ENCODE assay signal across 14 cellular contexts in the genomic region with DNA sequence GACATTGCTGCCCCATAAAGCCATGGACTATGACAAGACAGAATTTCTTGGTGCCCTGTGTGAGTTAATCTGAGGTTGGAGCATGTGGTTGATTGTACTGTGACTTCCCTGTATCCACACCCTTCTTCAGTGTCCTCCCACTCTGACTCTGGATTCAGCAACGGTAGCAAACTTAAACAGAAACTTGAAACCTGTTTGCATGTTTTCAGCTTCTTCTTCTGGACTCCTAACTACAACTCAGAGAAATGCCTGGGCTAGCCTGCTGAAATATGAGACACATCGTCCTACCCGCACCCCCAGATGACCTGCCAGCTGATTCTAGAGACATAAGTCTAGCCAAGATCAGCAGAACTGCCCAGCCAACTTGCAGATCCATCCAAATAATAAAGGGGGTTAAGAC.
A peak's percentile ranks its signal among the peaks of the same experiment; 100 is the strongest.
DNase-seq lines count a peak whose midpoint lies in the region; ATAC-seq, FAIRE-seq and TF ChIP-seq lines count a peak whose summit lies in the region.
"Had no signal": no experiment of that assay in that cellular context is flagged by ENCODE, and none has a peak within 500 bp of the region (broad histone marks: within the 10 kb centered on the region; RNA-seq: fewer than 3 reads in every experiment).

No MANE protein-coding gene starts in this region.

- TF ChIP-seq CTCF in mammary epithelial cell (conservative IDR thresholded peaks at IDR 0.05 in 1 of 2, IDR thresholded peaks at IDR 0.05 in 1 of 2; ENCODE audit: extremely low read depth in 1 of 2, insufficient read depth in 1 of 2, low read depth in 1 of 2, low read length in 2 of 2) (no peak), neural progenitor cell (IDR thresholded peaks at IDR 0.05) (no peak), body of pancreas (IDR thresholded peaks at IDR 0.05) (no peak), pancreas (IDR thresholded peaks at IDR 0.05) (no peak)

- H3K4me1 ChIP-seq in mammary epithelial cell (ENCODE audit: insufficient read depth, low read length) (peaks cover 2% of the 10 kb centered on the region), neural progenitor cell (no peaks in the 10 kb centered on the region), body of pancreas (no peaks in the 10 kb centered on the region), pancreas (no peaks in the 10 kb centered on the region)

- H4K20me1 ChIP-seq in mammary epithelial cell (ENCODE audit: insufficient read depth, low read length) (no peaks in the 10 kb centered on the region), neural progenitor cell (ENCODE audit: low read depth) (no peaks in the 10 kb centered on the region)

- TF ChIP-seq POLR2A in body of pancreas (IDR thresholded peaks at IDR 0.05): no peak

- 37% methylated on average over 3 of the region's 3 CpGs for WGBS in mammary epithelial cell (ENCODE audit: low coverage, missing lambda C conversion rate)
- WGBS in body of pancreas, 2 donors: 24 to 28% methylated on average over 3 of the region's 3 CpGs
- 18 to 23% methylated on average over 3 of the region's 3 CpGs for WGBS in pancreas, 2 donors

- no peak overlapping the region for H3K4me3 ChIP-seq in mammary epithelial cell (replicated peaks in 1 of 3; ENCODE audit: insufficient read depth in 1 of 3, low read depth in 2 of 3, low read length in 3 of 3)
- H3K4me3 ChIP-seq in neural progenitor cell: no peak overlapping the region
- no peak overlapping the region for H3K4me3 ChIP-seq in body of pancreas
- H3K4me3 ChIP-seq in pancreas: no peak overlapping the region

- CTCF ChIA-PET in mammary epithelial cell (lab: Charles Lee; ENCODE audit: low non-redundant PET): no interaction called here

- H3K27me3 Mint-ChIP-seq in neural progenitor cell (ENCODE audit: insufficient read depth, low read depth): no peaks in the 10 kb centered on the region

- peak overlapping the region; percentile 5 for H3K4me2 ChIP-seq in mammary epithelial cell (ENCODE audit: insufficient read depth, low read depth, low read length)
- no peak overlapping the region for H3K4me2 ChIP-seq in neural progenitor cell

- in situ Hi-C loops in mammary epithelial cell (cut with MboI; ENCODE audit: low sequenced_read_pairs in 2 of 2): loop anchor here in 1 of 2 donors (10.0 kb wide), 1 partner anchor 96 kb away; no protein-coding TSS in a partner anchor

- FAIRE-seq in HTR-8/SVneo (lab: Jason Lieb, UNC): peak; percentile 88
- FAIRE-seq in pancreas (lab: Jason Lieb, UNC): no peak
- FAIRE-seq: GM12892 had no signal

- no peaks in the 10 kb centered on the region for H3K9me3 Mint-ChIP-seq in neural progenitor cell
- H3K9me3 Mint-ChIP-seq: CD8-positive, alpha-beta memory T cell had no signal

- no peak overlapping the region for H3K9ac ChIP-seq in mammary epithelial cell (ENCODE audit: insufficient read depth, low read length)
- no peak overlapping the region for H3K9ac ChIP-seq in neural progenitor cell

- H3K79me2 ChIP-seq in mammary epithelial cell (ENCODE audit: insufficient read depth, low read length): no peaks in the 10 kb centered on the region
- no peaks in the 10 kb centered on the region for H3K79me2 ChIP-seq in neural progenitor cell (ENCODE audit: low read depth)

- H3K36me3 ChIP-seq in mammary epithelial cell (ENCODE audit: insufficient read depth, low read length): no peaks in the 10 kb centered on the region
- H3K36me3 ChIP-seq in neural progenitor cell: no peaks in the 10 kb centered on the region
- H3K36me3 ChIP-seq in body of pancreas (replicated peaks in 1 of 2; ENCODE audit: insufficient read depth in 1 of 2, low read depth in 2 of 2): no peaks in the 10 kb centered on the region
- H3K36me3 ChIP-seq in pancreas: no peaks in the 10 kb centered on the region

- H3K4me3 Mint-ChIP-seq in neural progenitor cell: no peak overlapping the region
- H3K4me3 Mint-ChIP-seq: CD8-positive, alpha-beta memory T cell; naive thymus-derived CD4-positive, alpha-beta T cell had no signal

- dilution Hi-C loops in mammary epithelial cell (cut with HindIII; ENCODE audit: low sequenced_read_pairs): no loop called here

- H3K27ac Mint-ChIP-seq in neural progenitor cell: peak overlapping the region; percentile 13
- H3K27ac Mint-ChIP-seq: CD8-positive, alpha-beta memory T cell; naive thymus-derived CD4-positive, alpha-beta T cell had no signal

- H3F3A ChIP-seq in neural progenitor cell (ENCODE audit: low read depth): no peaks in the 10 kb centered on the region

- H3K27me3 ChIP-seq in mammary epithelial cell (ENCODE audit: insufficient read depth, low read length): no peaks in the 10 kb centered on the region
- no peaks in the 10 kb centered on the region for H3K27me3 ChIP-seq in neural progenitor cell
- H3K27me3 ChIP-seq in body of pancreas: no peaks in the 10 kb centered on the region
- no peaks in the 10 kb centered on the region for H3K27me3 ChIP-seq in pancreas

- ATAC-seq in body of pancreas (no peak), pancreas (no peak), HG03439 (IDR thresholded peaks at IDR 0.05; ENCODE audit: unreplicated experiment) (no peak)
- ATAC-seq: naive thymus-derived CD4-positive, alpha-beta T cell had no signal

- no TSS peak for BruUV-seq in mammary epithelial cell (replicated peaks; lab: Mats Ljungman, UMichigan)

- H3K4me1 Mint-ChIP-seq in neural progenitor cell: no peaks in the 10 kb centered on the region
- H3K4me1 Mint-ChIP-seq: CD8-positive, alpha-beta memory T cell; naive thymus-derived CD4-positive, alpha-beta T cell had no signal

- peak overlapping the region; percentile 17 for H2AFZ ChIP-seq in mammary epithelial cell (ENCODE audit: low read depth, low read length)
- no peak overlapping the region for H2AFZ ChIP-seq in neural progenitor cell (replicated peaks)

- no peaks in the 10 kb centered on the region for H3K36me3 Mint-ChIP-seq in neural progenitor cell

- H3K9me3 ChIP-seq in mammary epithelial cell (replicated peaks; ENCODE audit: insufficient read depth, low read length) (no peaks in the 10 kb centered on the region), neural progenitor cell (ENCODE audit: low read depth) (no peaks in the 10 kb centered on the region), body of pancreas (no peaks in the 10 kb centered on the region), pancreas (no peaks in the 10 kb centered on the region)

- intact Hi-C loops in mammary epithelial cell (cut with micrococcal nuclease) (no loop called here), body of pancreas (cut with DNase I) (no loop called here), pancreas (cut with DNase I) (no loop called here)

- no peak overlapping the region for H3K27ac ChIP-seq in mammary epithelial cell (ENCODE audit: insufficient read depth, low read depth, low read length)
- no peak overlapping the region for H3K27ac ChIP-seq in neural progenitor cell
- H3K27ac ChIP-seq in body of pancreas: no peak overlapping the region
- H3K27ac ChIP-seq in pancreas: no peak overlapping the region

- DNase-seq in AG20443 (ENCODE audit: low spot score): peak; percentile 42
- DNase-seq in HTR-8/SVneo (ENCODE audit: insufficient read length, low spot score): peak; percentile 18
- DNase-seq in mammary epithelial cell: peak; percentile 60
- no peak for DNase-seq in neural progenitor cell (ENCODE audit: low spot score)
- no peak for DNase-seq in activated T-cell treated with anti-CD3 and anti-CD28 coated beads, Interleukin-2, amount 50 U/mL, for 48 hours
- no peak for DNase-seq in body of pancreas
- no peak for DNase-seq in pancreas
- DNase-seq: activated CD4-positive, CD25-positive, alpha-beta regulatory T cell treated with anti-CD3 and anti-CD28 coated beads, Interleukin-2, amount 50 U/mL, for 72 hours; CD8-positive, alpha-beta memory T cell; naive thymus-derived CD4-positive, alpha-beta T cell; NCI-H2029 treated with DMSO at 0.1 percent for 48 hours; stimulated activated naive CD4-positive, alpha-beta T cell treated with Interleukin-2 at 50 U/mL for 16 hours had no signal

Comparison
In these comparisons a context has a peak if more than half of its experiments do, and no peak if none do; other contexts are left out.
1. DNase-seq: peak in AG20443 (single experiment), HTR-8/SVneo (single experiment) and mammary epithelial cell (single experiment); none in neural progenitor cell (single experiment), activated T-cell treated with anti-CD3 and anti-CD28 coated beads, Interleukin-2, amount 50 U/mL, for 48 hours (0 of 2), body of pancreas (0 of 4) and pancreas (0 of 6).